18 cellular contexts compared by ENCODE assay signal in genomic region chr1:99482286-99482685, GRCh38.
A peak's percentile ranks its signal among the peaks of the same experiment; 100 is the strongest.
DNase-seq lines count a peak whose midpoint lies in the region; ATAC-seq, FAIRE-seq and TF ChIP-seq lines count a peak whose summit lies in the region.
"Had no signal": no experiment of that assay in that cellular context is flagged by ENCODE, and none has a peak within 500 bp of the region (broad histone marks: within the 10 kb centered on the region; RNA-seq: fewer than 3 reads in every experiment).

No MANE protein-coding gene starts in this region.

- H3K4me2 ChIP-seq in GM23338 (no peak overlapping the region), endothelial cell of umbilical vein (ENCODE audit: insufficient read depth, low read length) (no peak overlapping the region)

- H3F3A ChIP-seq in GM23338 (replicated peaks; ENCODE audit: low read depth): no peaks in the 10 kb centered on the region

- no peaks in the 10 kb centered on the region for H3K27me3 ChIP-seq in GM23338 (ENCODE audit: insufficient read depth)
- H3K27me3 ChIP-seq in endothelial cell of umbilical vein (ENCODE audit: control insufficient read depth in 2 of 2, insufficient read depth in 2 of 2, low read length in 2 of 2): no peaks in the 10 kb centered on the region

- DNase-seq in GM23338 (ENCODE audit: low spot score): no peak
- DNase-seq in WTC11 (ENCODE audit: low spot score): no peak
- no peak for DNase-seq in endothelial cell of umbilical vein (ENCODE audit: low read depth, low spot score)
- no peak for DNase-seq in left lobe of liver (ENCODE audit: low spot score)
- DNase-seq in activated CD4-positive, alpha-beta T cell treated with anti-CD3 and anti-CD28 coated beads, Interleukin-2, amount 50 U/mL, for 4 hours: no peak
- DNase-seq in NCI-H69 (lab: John Stamatoyannopoulos, UW): no peak
- DNase-seq: C1 segment of cervical spinal cord; Calu3; CD4-positive, alpha-beta memory T cell; COR-L47; DMS53; DMS79 treated with DMSO at 0.1 percent for 48 hours; GF-D8; H9 had no signal

- H3K4me3 ChIP-seq in GM23338 (no peak overlapping the region), endothelial cell of umbilical vein (replicated peaks in 1 of 3; ENCODE audit: insufficient read depth in 1 of 3, low read depth in 1 of 3, low read length in 3 of 3) (no peak overlapping the region)

- POLR2A ChIA-PET in WTC11 (lab: Charles Lee) (interaction anchor here (0.6 kb wide), 1 partner anchor 236 kb away, joined by 3 read pairs; no protein-coding TSS in a partner anchor), endothelial cell of umbilical vein (lab: Charles Lee) (interaction anchor here (0.5 kb wide), 1 partner anchor 163 kb away, joined by 3 read pairs; the partner anchor contains the start of gene PALMD)

- H3K27ac Mint-ChIP-seq in GM23338 (peak overlapping the region; percentile 35), WTC11 (peak overlapping the region; percentile 18; the same call in 1 of the 2 replicates)
- H3K27ac Mint-ChIP-seq: CD4-positive, alpha-beta memory T cell; H9 had no signal

- no peaks in the 10 kb centered on the region for H3K79me2 ChIP-seq in GM23338 (replicated peaks; ENCODE audit: insufficient read depth)
- H3K79me2 ChIP-seq in endothelial cell of umbilical vein (ENCODE audit: control insufficient read depth, insufficient read depth, low read length): no peaks in the 10 kb centered on the region

- H3K9me2 ChIP-seq in GM23338 (ENCODE audit: insufficient read depth): no peaks in the 10 kb centered on the region

- H4K20me1 ChIP-seq in GM23338 (replicated peaks; ENCODE audit: insufficient read depth) (no peaks in the 10 kb centered on the region), endothelial cell of umbilical vein (replicated peaks; ENCODE audit: control insufficient read depth, extremely low read depth, insufficient read depth, low read length) (no peaks in the 10 kb centered on the region)

- H3K9ac ChIP-seq in endothelial cell of umbilical vein (replicated peaks; ENCODE audit: extremely low read depth, insufficient read depth, low read length): no peak overlapping the region

- TF ChIP-seq CTCF in GM23338 (conservative IDR thresholded peaks at IDR 0.05; ENCODE audit: low read depth in 2 of 2) (no peak), WTC11 (IDR thresholded peaks at IDR 0.05) (no peak), endothelial cell of umbilical vein (IDR thresholded peaks at IDR 0.05; ENCODE audit: extremely low read depth in 1 of 2, insufficient read depth in 1 of 2, low read depth in 1 of 2, low read length in 2 of 2) (no peak)

- H3K4me3 Mint-ChIP-seq in GM23338: no peak overlapping the region
- no peak overlapping the region for H3K4me3 Mint-ChIP-seq in WTC11
- H3K4me3 Mint-ChIP-seq: CD4-positive, alpha-beta memory T cell; H9 had no signal

- CTCF ChIA-PET in WTC11 (lab: Charles Lee) (interaction anchor here (0.8 to 1.6 kb wide), 4 partner anchors 9 to 302 kb away, joined by 3 to 10 read pairs (median 4); no protein-coding TSS in a partner anchor), endothelial cell of umbilical vein (lab: Charles Lee) (interaction anchor here (0.6 to 4.1 kb wide), 28 partner anchors 10 to 733 kb away, joined by 3 to 47 read pairs (median 5); partner anchors contain the start of gene PALMD)

- H3K27ac ChIP-seq in GM23338 (ENCODE audit: low read depth): no peak overlapping the region
- no peak overlapping the region for H3K27ac ChIP-seq in endothelial cell of umbilical vein (ENCODE audit: insufficient read depth, low read depth, low read length)

- BruUV-seq in endothelial cell of umbilical vein (replicated peaks; lab: Mats Ljungman, UMichigan): no TSS peak

- H2AFZ ChIP-seq in GM23338: no peak overlapping the region
- peak overlapping the region; percentile 54 for H2AFZ ChIP-seq in endothelial cell of umbilical vein (ENCODE audit: low read depth, low read length)

- intact Hi-C loops in endothelial cell of umbilical vein (cut with micrococcal nuclease): loop anchor here (2.0 to 5.0 kb wide), 2 partner anchors 75 to 109 kb away; no protein-coding TSS in a partner anchor

- H3K36me3 Mint-ChIP-seq in GM23338 (ENCODE audit: low read depth) (no peaks in the 10 kb centered on the region; the same call in 2 of the 3 replicates), WTC11 (peaks cover 4% of the 10 kb centered on the region)
- H3K36me3 Mint-ChIP-seq: CD4-positive, alpha-beta memory T cell had no signal

- no peaks in the 10 kb centered on the region for H3K9me1 ChIP-seq in endothelial cell of umbilical vein (replicated peaks; ENCODE audit: control insufficient read depth, extremely low read depth, insufficient read depth, low read length)

- H3K36me3 ChIP-seq in GM23338 (ENCODE audit: insufficient read depth): no peaks in the 10 kb centered on the region
- H3K36me3 ChIP-seq in endothelial cell of umbilical vein (ENCODE audit: control insufficient read depth in 2 of 2, extremely low read depth in 1 of 2, insufficient read depth in 2 of 2, low read length in 2 of 2): no peaks in the 10 kb centered on the region

- FAIRE-seq in endothelial cell of umbilical vein (lab: Jason Lieb, UNC): no peak
- FAIRE-seq: GM12891, GM18507 had no signal

- H3K27me3 Mint-ChIP-seq in GM23338 (ENCODE audit: insufficient read depth, low read depth, poor library complexity): no peaks in the 10 kb centered on the region
- no peaks in the 10 kb centered on the region for H3K27me3 Mint-ChIP-seq in WTC11 (ENCODE audit: low read depth)

- ATAC-seq in GM23338 (no peak), WTC11 (peak; percentile 47; the same call in 1 of the 2 replicates), left lobe of liver (peak; percentile 74), GM21367 (IDR thresholded peaks at IDR 0.05; ENCODE audit: unreplicated experiment) (no peak)
- ATAC-seq: HCT116 had no signal

- H3K4me1 ChIP-seq in GM23338 (ENCODE audit: insufficient read depth) (no peaks in the 10 kb centered on the region), endothelial cell of umbilical vein (ENCODE audit: control insufficient read depth, extremely low read depth, insufficient read depth, low read length) (no peaks in the 10 kb centered on the region)

- TF ChIP-seq POLR2A in endothelial cell of umbilical vein (IDR thresholded peaks at IDR 0.05; ENCODE audit: low read depth, low read length): no peak

- dilution Hi-C loops in endothelial cell of umbilical vein (cut with MboI; ENCODE audit: extremely low pct_ligation_motif_present, low sequenced_read_pairs): no loop called here

- H3K4me1 Mint-ChIP-seq in GM23338 (no peaks in the 10 kb centered on the region), WTC11 (no peaks in the 10 kb centered on the region)
- H3K4me1 Mint-ChIP-seq: CD4-positive, alpha-beta memory T cell had no signal

- no peaks in the 10 kb centered on the region for H3K9me3 ChIP-seq in endothelial cell of umbilical vein (replicated peaks; ENCODE audit: control insufficient read depth, insufficient read depth, low read length)

- peaks cover 7% of the 10 kb centered on the region; the same call in 1 of the 3 replicates for H3K9me3 Mint-ChIP-seq in GM23338
- peaks cover 16% of the 10 kb centered on the region for H3K9me3 Mint-ChIP-seq in WTC11
- H3K9me3 Mint-ChIP-seq: CD4-positive, alpha-beta memory T cell had no signal

TF ChIP-seq in WTC11, 78 proteins besides CTCF, POLR2A, EP300 and RAD21:
- TF ChIP-seq E2F1 (CRISPR knock-in tag; IDR thresholded peaks at IDR 0.05): no peak

TF ChIP-seq in endothelial cell of umbilical vein, 7 proteins besides CTCF, POLR2A, EP300 and RAD21:
- no peak for TF ChIP-seq MYC (IDR thresholded peaks at IDR 0.05; ENCODE audit: low read depth, low read length)
- no peak for TF ChIP-seq POLR2AphosphoS5 (IDR thresholded peaks at IDR 0.05; ENCODE audit: insufficient read depth, low read depth, low read length)
- TF ChIP-seq GATA2 (IDR thresholded peaks at IDR 0.05; ENCODE audit: insufficient read depth, insufficient read length, low read depth, low read length): no peak
- no peak for TF ChIP-seq MAX (IDR thresholded peaks at IDR 0.05; ENCODE audit: insufficient read depth, insufficient read length)
- no peak for TF ChIP-seq EZH2 (IDR thresholded peaks at IDR 0.05; ENCODE audit: borderline replicate concordance, low read depth, low read length, severe bottlenecking)
- no peak for TF ChIP-seq FOS (IDR thresholded peaks at IDR 0.05; ENCODE audit: borderline replicate concordance, insufficient read depth, low read length)
- no peak for TF ChIP-seq JUN (IDR thresholded peaks at IDR 0.05; ENCODE audit: borderline replicate concordance, insufficient read depth, insufficient read length, low read depth)

Comparison
In these comparisons a context has a peak if more than half of its experiments do, and no peak if none do; other contexts are left out.
1. ATAC-seq: peak in WTC11 (single experiment) and left lobe of liver (single experiment); none in GM23338 (single experiment) and GM21367 (single experiment).